2 cellular contexts compared by ENCODE assay signal in the genomic region with DNA sequence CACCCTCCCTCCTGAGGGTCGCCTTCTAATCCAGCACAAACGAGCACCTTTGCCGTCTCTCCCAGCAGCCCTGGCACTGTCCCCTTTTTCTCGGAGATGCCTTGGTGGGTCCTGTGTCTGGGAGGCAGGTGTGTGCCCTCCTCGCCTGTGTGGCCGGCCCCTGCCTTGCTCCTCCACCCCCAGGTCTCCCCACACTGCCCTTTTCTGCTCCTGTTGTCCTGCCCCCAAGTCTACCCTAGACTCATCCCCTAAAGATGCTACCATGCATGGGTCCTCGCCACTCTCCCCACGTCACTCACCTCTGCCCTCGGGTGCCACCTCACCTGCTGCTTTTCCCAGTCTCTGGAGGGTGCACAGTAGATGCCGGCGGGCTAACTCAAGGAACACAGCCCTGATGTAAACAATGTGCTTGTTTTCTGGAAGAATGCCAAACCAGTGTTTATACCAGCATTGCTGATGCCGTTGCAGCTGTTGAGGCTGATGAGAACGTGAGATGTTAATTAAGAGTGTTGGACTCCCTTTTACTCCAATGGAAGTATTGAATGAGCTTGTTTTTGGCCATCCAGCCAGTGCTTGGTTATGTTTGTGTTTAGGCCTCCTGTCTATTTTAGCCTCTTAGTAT.
TF ChIP-seq lines count a peak whose summit lies in the region.

No MANE protein-coding gene starts in this region.

TF ChIP-seq in K562, 482 proteins besides CTCF, POLR2A, EP300 and RAD21:
- TF ChIP-seq ZNF311 (CRISPR knock-in tag; IDR thresholded peaks at IDR 0.05): no peak
- no peak for TF ChIP-seq POLR2B (IDR thresholded peaks at IDR 0.05; ENCODE audit: low read depth, partially characterized antibody)
- TF ChIP-seq XRCC4 (IDR thresholded peaks at IDR 0.05; ENCODE audit: extremely low read depth, insufficient read depth, insufficient read length): no peak
- TF ChIP-seq, protein P1, sequence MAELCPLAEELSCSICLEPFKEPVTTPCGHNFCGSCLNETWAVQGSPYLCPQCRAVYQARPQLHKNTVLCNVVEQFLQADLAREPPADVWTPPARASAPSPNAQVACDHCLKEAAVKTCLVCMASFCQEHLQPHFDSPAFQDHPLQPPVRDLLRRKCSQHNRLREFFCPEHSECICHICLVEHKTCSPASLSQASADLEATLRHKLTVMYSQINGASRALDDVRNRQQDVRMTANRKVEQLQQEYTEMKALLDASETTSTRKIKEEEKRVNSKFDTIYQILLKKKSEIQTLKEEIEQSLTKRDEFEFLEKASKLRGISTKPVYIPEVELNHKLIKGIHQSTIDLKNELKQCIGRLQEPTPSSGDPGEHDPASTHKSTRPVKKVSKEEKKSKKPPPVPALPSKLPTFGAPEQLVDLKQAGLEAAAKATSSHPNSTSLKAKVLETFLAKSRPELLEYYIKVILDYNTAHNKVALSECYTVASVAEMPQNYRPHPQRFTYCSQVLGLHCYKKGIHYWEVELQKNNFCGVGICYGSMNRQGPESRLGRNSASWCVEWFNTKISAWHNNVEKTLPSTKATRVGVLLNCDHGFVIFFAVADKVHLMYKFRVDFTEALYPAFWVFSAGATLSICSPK (IDR thresholded peaks at IDR 0.05; ENCODE audit: borderline replicate concordance): no peak
- peak; percentile 59 for TF ChIP-seq NFIC (IDR thresholded peaks at IDR 0.05)
- no peak for TF ChIP-seq ZNF263 (CRISPR knock-in tag; IDR thresholded peaks at IDR 0.05; ENCODE audit: borderline replicate concordance)
- TF ChIP-seq, protein P2, sequence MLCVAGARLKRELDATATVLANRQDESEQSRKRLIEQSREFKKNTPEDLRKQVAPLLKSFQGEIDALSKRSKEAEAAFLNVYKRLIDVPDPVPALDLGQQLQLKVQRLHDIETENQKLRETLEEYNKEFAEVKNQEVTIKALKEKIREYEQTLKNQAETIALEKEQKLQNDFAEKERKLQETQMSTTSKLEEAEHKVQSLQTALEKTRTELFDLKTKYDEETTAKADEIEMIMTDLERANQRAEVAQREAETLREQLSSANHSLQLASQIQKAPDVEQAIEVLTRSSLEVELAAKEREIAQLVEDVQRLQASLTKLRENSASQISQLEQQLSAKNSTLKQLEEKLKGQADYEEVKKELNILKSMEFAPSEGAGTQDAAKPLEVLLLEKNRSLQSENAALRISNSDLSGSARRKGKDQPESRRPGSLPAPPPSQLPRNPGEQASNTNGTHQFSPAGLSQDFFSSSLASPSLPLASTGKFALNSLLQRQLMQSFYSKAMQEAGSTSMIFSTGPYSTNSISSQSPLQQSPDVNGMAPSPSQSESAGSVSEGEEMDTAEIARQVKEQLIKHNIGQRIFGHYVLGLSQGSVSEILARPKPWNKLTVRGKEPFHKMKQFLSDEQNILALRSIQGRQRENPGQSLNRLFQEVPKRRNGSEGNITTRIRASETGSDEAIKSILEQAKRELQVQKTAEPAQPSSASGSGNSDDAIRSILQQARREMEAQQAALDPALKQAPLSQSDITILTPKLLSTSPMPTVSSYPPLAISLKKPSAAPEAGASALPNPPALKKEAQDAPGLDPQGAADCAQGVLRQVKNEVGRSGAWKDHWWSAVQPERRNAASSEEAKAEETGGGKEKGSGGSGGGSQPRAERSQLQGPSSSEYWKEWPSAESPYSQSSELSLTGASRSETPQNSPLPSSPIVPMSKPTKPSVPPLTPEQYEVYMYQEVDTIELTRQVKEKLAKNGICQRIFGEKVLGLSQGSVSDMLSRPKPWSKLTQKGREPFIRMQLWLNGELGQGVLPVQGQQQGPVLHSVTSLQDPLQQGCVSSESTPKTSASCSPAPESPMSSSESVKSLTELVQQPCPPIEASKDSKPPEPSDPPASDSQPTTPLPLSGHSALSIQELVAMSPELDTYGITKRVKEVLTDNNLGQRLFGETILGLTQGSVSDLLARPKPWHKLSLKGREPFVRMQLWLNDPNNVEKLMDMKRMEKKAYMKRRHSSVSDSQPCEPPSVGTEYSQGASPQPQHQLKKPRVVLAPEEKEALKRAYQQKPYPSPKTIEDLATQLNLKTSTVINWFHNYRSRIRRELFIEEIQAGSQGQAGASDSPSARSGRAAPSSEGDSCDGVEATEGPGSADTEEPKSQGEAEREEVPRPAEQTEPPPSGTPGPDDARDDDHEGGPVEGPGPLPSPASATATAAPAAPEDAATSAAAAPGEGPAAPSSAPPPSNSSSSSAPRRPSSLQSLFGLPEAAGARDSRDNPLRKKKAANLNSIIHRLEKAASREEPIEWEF (CRISPR knock-in tag; IDR thresholded peaks at IDR 0.05): no peak
- no peak for TF ChIP-seq XRCC3 (IDR thresholded peaks at IDR 0.05)
- TF ChIP-seq NR3C1 (CRISPR knock-in tag; IDR thresholded peaks at IDR 0.05): no peak
TF ChIP-seq in K562: peak in this region for 1.

TF ChIP-seq in GM12891, 5 proteins besides CTCF, POLR2A, EP300 and RAD21:
- no peak for TF ChIP-seq PAX5 (IDR thresholded peaks at IDR 0.05; ENCODE audit: insufficient read depth, low read length, severe bottlenecking)
- no peak for TF ChIP-seq SPI1 (IDR thresholded peaks at IDR 0.05; ENCODE audit: low read depth, low read length)
- no peak for TF ChIP-seq TAF1 (IDR thresholded peaks at IDR 0.05; ENCODE audit: low read depth, low read length)
- TF ChIP-seq POU2F2 (IDR thresholded peaks at IDR 0.05; ENCODE audit: low read depth, low read length): no peak
- no peak for TF ChIP-seq POLR2AphosphoS5 (IDR thresholded peaks at IDR 0.05; ENCODE audit: low read depth, low read length)
